10 cellular contexts compared by ENCODE assay signal in the genomic region with DNA sequence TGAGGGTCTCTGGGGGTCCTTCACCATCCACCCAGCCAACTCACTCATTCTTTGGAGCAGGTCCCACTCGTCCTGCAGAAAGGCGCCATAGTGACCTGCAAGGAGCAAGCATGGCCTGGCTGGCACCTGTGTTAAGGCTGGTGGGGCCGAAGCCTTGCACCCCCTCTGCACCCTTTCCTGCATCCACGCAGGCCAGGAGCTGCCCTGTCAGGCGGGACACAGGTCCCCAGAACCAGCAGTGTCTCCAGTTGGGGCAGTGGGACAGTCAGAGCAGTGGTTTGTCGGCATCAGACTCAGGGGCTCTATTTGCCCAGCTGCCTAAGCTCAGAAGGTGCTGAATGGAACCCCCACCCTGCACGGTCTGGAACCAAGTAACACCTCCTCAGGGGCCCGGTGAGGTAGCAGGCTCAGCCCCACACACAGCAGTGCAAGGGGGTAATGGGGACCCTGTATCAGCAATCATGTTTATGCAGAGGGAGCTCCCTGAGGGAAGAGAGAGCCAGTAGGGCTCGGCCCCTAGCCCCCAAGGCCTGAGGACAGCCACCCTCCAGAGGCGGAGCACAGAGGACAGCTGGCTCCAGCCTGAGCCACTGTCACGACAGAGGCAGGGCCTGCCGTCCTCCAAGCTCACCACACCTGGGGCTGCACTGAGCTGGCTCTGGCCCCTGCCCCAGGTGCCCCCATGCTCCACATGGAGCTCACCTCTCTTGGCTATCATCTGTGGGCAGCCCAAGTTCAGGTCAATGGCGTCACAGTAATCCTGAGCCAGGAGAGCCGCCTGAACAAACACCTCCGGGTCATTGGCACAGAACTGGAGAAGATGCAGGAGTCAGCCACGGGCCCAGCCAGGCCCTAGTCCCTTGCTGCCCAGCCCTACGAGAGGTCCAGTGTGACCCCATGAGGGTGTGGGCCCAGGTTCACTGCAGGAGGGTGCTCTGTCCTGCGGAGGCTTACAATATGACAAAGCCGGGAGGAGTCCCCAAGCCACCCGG. TPM values are rescaled to one million over a fixed set of nuclear protein-coding genes. Genes with fewer than 3 reads are reported as not detected.
A peak's percentile ranks its signal among the peaks of the same experiment; 100 is the strongest.
DNase-seq lines count a peak whose midpoint lies in the region; ATAC-seq and TF ChIP-seq lines count a peak whose summit lies in the region.
"Had no signal": no experiment of that assay in that cellular context is flagged by ENCODE, and none has a peak within 500 bp of the region (broad histone marks: within the 10 kb centered on the region; RNA-seq: fewer than 3 reads in every experiment).

No MANE protein-coding gene starts in this region.

- DNase-seq in activated T-cell treated with anti-CD3 and anti-CD28 coated beads, Interleukin-2, amount 50 U/mL, for 24 hours: no peak
- no peak for DNase-seq in activated T-cell treated with anti-CD3 and anti-CD28 coated beads, Interleukin-2, amount 50 U/mL, for 48 hours
- DNase-seq in left ventricle myocardium inferior (no peak), NCI-H1436 treated with DMSO at 0.1 percent for 48 hours (lab: John Stamatoyannopoulos, UW) (no peak), AG08396 (ENCODE audit: low spot score) (no peak)
- no peak for DNase-seq in stimulated activated effector memory CD8-positive, alpha-beta T cell treated with anti-CD3 and anti-CD28 coated beads, Interleukin-12 subunit alpha, Interleukin-12 subunit beta, amount 100 ng/mL, for 72 hours (ENCODE audit: low spot score in 2 of 2)
- DNase-seq: activated CD8-positive, alpha-beta memory T cell treated with anti-CD3 and anti-CD28 coated beads, Interleukin-2, amount 50 U/mL, for 4 hours; midbrain had no signal

- H3K4me3 Mint-ChIP-seq in activated T-cell treated with anti-CD3 and anti-CD28 coated beads, Interleukin-2, amount 50 U/mL, for 24 hours: peak overlapping the region; percentile 82
- peak overlapping the region; percentile 61 for H3K4me3 Mint-ChIP-seq in T-helper 1 cell treated with Interleukin-12 subunit alpha and Interleukin-12 subunit beta and Interleukin-4 antibody, amounts not matched to agents 30 μg/mL and 1 μg/mL, for 36 hours
- peak overlapping the region; percentile 76 for H3K4me3 Mint-ChIP-seq in stimulated activated effector memory CD8-positive, alpha-beta T cell treated with anti-CD3 and anti-CD28 coated beads, Interleukin-12 subunit alpha, Interleukin-12 subunit beta, amount 100 ng/mL, for 72 hours

- no peaks in the 10 kb centered on the region for H3K9me3 ChIP-seq in left ventricle myocardium inferior (replicated peaks)

- peaks cover 15% of the 10 kb centered on the region for H3K4me1 Mint-ChIP-seq in activated T-cell treated with anti-CD3 and anti-CD28 coated beads, Interleukin-2, amount 50 U/mL, for 24 hours (ENCODE audit: low read depth)
- H3K4me1 Mint-ChIP-seq in T-helper 1 cell treated with Interleukin-12 subunit alpha and Interleukin-12 subunit beta and Interleukin-4 antibody, amounts not matched to agents 30 μg/mL and 1 μg/mL, for 36 hours (ENCODE audit: low read depth): peaks cover 6% of the 10 kb centered on the region
- H3K4me1 Mint-ChIP-seq in stimulated activated effector memory CD8-positive, alpha-beta T cell treated with anti-CD3 and anti-CD28 coated beads, Interleukin-12 subunit alpha, Interleukin-12 subunit beta, amount 100 ng/mL, for 72 hours: peaks cover 15% of the 10 kb centered on the region

- H3K4me3 ChIP-seq in left ventricle myocardium inferior: peak overlapping the region; percentile 97

- H3K27me3 Mint-ChIP-seq in activated T-cell treated with anti-CD3 and anti-CD28 coated beads, Interleukin-2, amount 50 U/mL, for 24 hours: no peaks in the 10 kb centered on the region
- no peaks in the 10 kb centered on the region for H3K27me3 Mint-ChIP-seq in T-helper 1 cell treated with Interleukin-12 subunit alpha and Interleukin-12 subunit beta and Interleukin-4 antibody, amounts not matched to agents 30 μg/mL and 1 μg/mL, for 36 hours (ENCODE audit: low read depth)

- peaks cover 59% of the 10 kb centered on the region for H3K36me3 Mint-ChIP-seq in activated T-cell treated with anti-CD3 and anti-CD28 coated beads, Interleukin-2, amount 50 U/mL, for 24 hours (ENCODE audit: low read depth)
- peaks cover 1% of the 10 kb centered on the region for H3K36me3 Mint-ChIP-seq in T-helper 1 cell treated with Interleukin-12 subunit alpha and Interleukin-12 subunit beta and Interleukin-4 antibody, amounts not matched to agents 30 μg/mL and 1 μg/mL, for 36 hours (ENCODE audit: low read depth)
- peaks cover 23% of the 10 kb centered on the region for H3K36me3 Mint-ChIP-seq in stimulated activated effector memory CD8-positive, alpha-beta T cell treated with anti-CD3 and anti-CD28 coated beads, Interleukin-12 subunit alpha, Interleukin-12 subunit beta, amount 100 ng/mL, for 72 hours

- no peaks in the 10 kb centered on the region for H3K9me3 Mint-ChIP-seq in activated T-cell treated with anti-CD3 and anti-CD28 coated beads, Interleukin-2, amount 50 U/mL, for 24 hours
- H3K9me3 Mint-ChIP-seq in T-helper 1 cell treated with Interleukin-12 subunit alpha and Interleukin-12 subunit beta and Interleukin-4 antibody, amounts not matched to agents 30 μg/mL and 1 μg/mL, for 36 hours: no peaks in the 10 kb centered on the region
- no peaks in the 10 kb centered on the region for H3K9me3 Mint-ChIP-seq in stimulated activated effector memory CD8-positive, alpha-beta T cell treated with anti-CD3 and anti-CD28 coated beads, Interleukin-12 subunit alpha, Interleukin-12 subunit beta, amount 100 ng/mL, for 72 hours

- no peak for TF ChIP-seq CTCF in left ventricle myocardium inferior (IDR thresholded peaks at IDR 0.05; ENCODE audit: borderline replicate concordance)

- peaks cover 47% of the 10 kb centered on the region for H3K36me3 ChIP-seq in left ventricle myocardium inferior

- intact Hi-C loops in left ventricle myocardium inferior (cut with micrococcal nuclease): no loop called here

- peak overlapping the region; percentile 82 for H3K27ac Mint-ChIP-seq in activated T-cell treated with anti-CD3 and anti-CD28 coated beads, Interleukin-2, amount 50 U/mL, for 24 hours
- peak overlapping the region; percentile 20 for H3K27ac Mint-ChIP-seq in T-helper 1 cell treated with Interleukin-12 subunit alpha and Interleukin-12 subunit beta and Interleukin-4 antibody, amounts not matched to agents 30 μg/mL and 1 μg/mL, for 36 hours
- peak overlapping the region; percentile 65 for H3K27ac Mint-ChIP-seq in stimulated activated effector memory CD8-positive, alpha-beta T cell treated with anti-CD3 and anti-CD28 coated beads, Interleukin-12 subunit alpha, Interleukin-12 subunit beta, amount 100 ng/mL, for 72 hours

- ATAC-seq in stimulated activated effector memory CD8-positive, alpha-beta T cell treated with anti-CD3 and anti-CD28 coated beads, Interleukin-12 subunit alpha, Interleukin-12 subunit beta, amount 100 ng/mL, for 72 hours: no peak
- ATAC-seq in HG03139 (IDR thresholded peaks at IDR 0.05; ENCODE audit: unreplicated experiment): no peak

- H3K4me1 ChIP-seq in left ventricle myocardium inferior: peaks cover 30% of the 10 kb centered on the region

- H3K27ac ChIP-seq in left ventricle myocardium inferior (replicated peaks): no peak overlapping the region

- H3K27me3 ChIP-seq in left ventricle myocardium inferior (ENCODE audit: low read depth): no peaks in the 10 kb centered on the region

RNA-seq across cellular contexts. Expression of a gene that starts 1.9 kb away (rescaled TPM):
- 64.6 TPM for total RNA-seq in left ventricle myocardium inferior

RNA-seq across cellular contexts. Expression of a gene that starts 12.0 kb away (rescaled TPM):
- 85.9 TPM for total RNA-seq in left ventricle myocardium inferior

RNA-seq across cellular contexts. Expression of a gene that starts 12.1 kb away (rescaled TPM):
- total RNA-seq in left ventricle myocardium inferior: 21.1 TPM

RNA-seq across cellular contexts. Expression of a gene that starts 26.2 kb away (rescaled TPM):
- 219 TPM for total RNA-seq in left ventricle myocardium inferior

RNA-seq across cellular contexts. Expression of a gene that starts 32.2 kb away (rescaled TPM):
- 0.82 TPM for total RNA-seq in left ventricle myocardium inferior

Comparison
In these comparisons a context has a peak if more than half of its experiments do, and no peak if none do; other contexts are left out.
1. H3K27ac Mint-ChIP-seq: peak in every context shown above with its lines; median percentile 82 in activated T-cell treated with anti-CD3 and anti-CD28 coated beads, Interleukin-2, amount 50 U/mL, for 24 hours; 65 in stimulated activated effector memory CD8-positive, alpha-beta T cell treated with anti-CD3 and anti-CD28 coated beads, Interleukin-12 subunit alpha, Interleukin-12 subunit beta, amount 100 ng/mL, for 72 hours; 20 in T-helper 1 cell treated with Interleukin-12 subunit alpha and Interleukin-12 subunit beta and Interleukin-4 antibody, amounts not matched to agents 30 μg/mL and 1 μg/mL, for 36 hours.